In the genomic region with DNA sequence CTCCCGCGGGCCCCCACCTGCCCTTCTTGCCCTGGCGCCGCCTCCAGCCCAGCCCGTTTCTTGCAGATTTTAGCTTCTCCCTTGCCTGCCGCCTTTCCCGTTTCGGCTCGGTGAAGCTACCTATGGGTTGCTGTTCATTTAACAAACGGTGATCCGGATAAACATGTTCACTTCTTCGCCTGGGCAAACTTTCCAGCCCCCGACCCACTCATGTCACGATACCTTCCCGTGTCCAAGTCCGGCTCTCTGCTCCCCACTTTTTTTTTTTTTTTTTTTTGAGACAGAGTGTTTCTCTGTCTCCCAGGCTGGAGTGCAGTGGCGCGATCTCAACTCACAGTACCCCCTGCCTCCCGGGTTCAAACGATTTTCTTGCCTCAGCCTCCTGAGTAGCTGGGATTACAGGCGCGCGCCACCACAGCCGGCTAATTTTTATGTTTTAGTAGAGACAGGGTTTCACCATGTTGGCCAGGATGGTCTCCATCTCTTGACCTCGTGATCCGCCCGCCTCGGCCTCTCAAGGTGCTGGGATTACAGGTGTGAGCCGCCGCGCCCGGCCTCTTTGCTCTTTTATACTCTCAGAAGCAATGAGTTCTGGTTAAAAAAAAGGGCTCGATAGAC, we compare ENCODE assay signal across 8 cellular contexts. TPM values are rescaled to one million over a fixed set of nuclear protein-coding genes. Genes with fewer than 3 reads are reported as not detected.
DNase-seq lines count a peak whose midpoint lies in the region; ATAC-seq and TF ChIP-seq lines count a peak whose summit lies in the region.

No MANE protein-coding gene starts in this region.

- POLR2A ChIA-PET in activated CD4-positive, alpha-beta T cell treated with anti-CD3 and anti-CD28 coated beads for 36 hours (lab: Charles Lee), result interaction anchor here (0.7 to 1.6 kb wide), 5 partner anchors 68 to 728 kb away, joined by 3 to 9 read pairs (median 4); a partner anchor contains a TSS

- peak overlapping the region; percentile 99 for H3K27ac Mint-ChIP-seq in activated CD4-positive, alpha-beta T cell treated with anti-CD3 and anti-CD28 coated beads for 36 hours

- ATAC-seq in activated CD4-positive, alpha-beta T cell treated with anti-CD3 and anti-CD28 coated beads for 36 hours, result no peak
- no peak for ATAC-seq in body of pancreas
- no peak for ATAC-seq in HG03139 (IDR thresholded peaks at IDR 0.05; ENCODE audit: unreplicated experiment)

- WGBS in body of pancreas, 2 donors, result 37 to 41% methylated on average over 33 of the region's 33 CpGs
- 38% methylated on average over 33 of the region's 33 CpGs for WGBS in liver
- 42% methylated on average over 33 of the region's 33 CpGs for whole genome bisulfite sequencing in thymus

- H3K9ac ChIP-seq in liver (ENCODE audit: low read depth in 1 of 2, low read length in 2 of 2), result peak overlapping the region; percentile 41 to 56

- no peak for TF ChIP-seq POLR2A in body of pancreas (IDR thresholded peaks at IDR 0.05)

- TF ChIP-seq CTCF in body of pancreas (IDR thresholded peaks at IDR 0.05) (no peak), liver (IDR thresholded peaks at IDR 0.05; ENCODE audit: low read depth, low read length, missing input control) (no peak)

- H3K4me3 ChIP-seq in body of pancreas, result peak overlapping the region in 1 of 2 donors; percentile 7
- peak overlapping the region; percentile 38 to 77 (median 58) for H3K4me3 ChIP-seq in liver (ENCODE audit: low read depth in 1 of 3, low read length in 3 of 3)
- peak overlapping the region; percentile 85 for H3K4me3 ChIP-seq in thymus (ENCODE audit: low read length)

- no peaks in the 10 kb centered on the region for H3K27me3 Mint-ChIP-seq in activated CD4-positive, alpha-beta T cell treated with anti-CD3 and anti-CD28 coated beads for 36 hours

- CTCF ChIA-PET in activated CD4-positive, alpha-beta T cell treated with anti-CD3 and anti-CD28 coated beads for 36 hours (lab: Charles Lee), result interaction anchor here (0.8 to 1.9 kb wide), 8 partner anchors 9 to 1215 kb away, joined by 3 to 8 read pairs (median 6); no protein-coding TSS in a partner anchor

- peak overlapping the region; percentile 81 for H3K4me3 Mint-ChIP-seq in activated CD4-positive, alpha-beta T cell treated with anti-CD3 and anti-CD28 coated beads for 36 hours

- peaks cover 19% of the 10 kb centered on the region for H3K4me1 Mint-ChIP-seq in activated CD4-positive, alpha-beta T cell treated with anti-CD3 and anti-CD28 coated beads for 36 hours

- H3K36me3 ChIP-seq in body of pancreas (replicated peaks in 1 of 2; ENCODE audit: insufficient read depth in 1 of 2, low read depth in 2 of 2) (no peaks in the 10 kb centered on the region), liver (ENCODE audit: control insufficient read depth in 4 of 4, insufficient read depth in 3 of 4, low read depth in 1 of 4, low read length in 3 of 4) (no peaks in the 10 kb centered on the region), thymus (ENCODE audit: control insufficient read depth, insufficient read depth) (no peaks in the 10 kb centered on the region)

- H3K27me3 ChIP-seq in body of pancreas, result no peaks in the 10 kb centered on the region
- H3K27me3 ChIP-seq in liver (ENCODE audit: control insufficient read depth in 4 of 4, insufficient read depth in 4 of 4, low read length in 3 of 4), result no peaks in the 10 kb centered on the region
- no peaks in the 10 kb centered on the region for H3K27me3 ChIP-seq in thymus (ENCODE audit: control insufficient read depth, insufficient read depth)

- intact Hi-C loops in activated CD4-positive, alpha-beta T cell treated with anti-CD3 and anti-CD28 coated beads for 36 hours (cut with DNase I, micrococcal nuclease), result loop anchor here (1.0 to 5.0 kb wide), 12 partner anchors 46 to 1345 kb away; a partner anchor contains a TSS
- intact Hi-C loops in body of pancreas (cut with DNase I), result no loop called here

- H3K27ac ChIP-seq in body of pancreas (peak overlapping the region; percentile 98 to 99 (median 99)), liver (ENCODE audit: low read depth in 1 of 2, low read length in 2 of 2) (peak overlapping the region; percentile 98 to 100), thymus (ENCODE audit: low read depth) (peak overlapping the region; percentile 98)

- in situ Hi-C loops in G401 (cut with HindIII; ENCODE audit: low sequenced_read_pairs), result no loop called here

- H3K36me3 Mint-ChIP-seq in activated CD4-positive, alpha-beta T cell treated with anti-CD3 and anti-CD28 coated beads for 36 hours (ENCODE audit: low read depth), result no peaks in the 10 kb centered on the region

- H3K4me1 ChIP-seq in body of pancreas (peaks cover 11% of the 10 kb centered on the region), liver (ENCODE audit: control insufficient read depth in 4 of 4, insufficient read depth in 4 of 4, low read length in 3 of 4) (peaks cover 2 to 15% (median 6%) of the 10 kb centered on the region in 4 donors), thymus (ENCODE audit: control insufficient read depth, insufficient read depth, low read length) (peaks cover 8% of the 10 kb centered on the region)

- TF ChIP-seq RAD21 in liver (IDR thresholded peaks at IDR 0.05), result peak; percentile 49 to 73

- DNase-seq in activated CD4-positive, alpha-beta T cell treated with anti-CD3 and anti-CD28 coated beads for 36 hours, result no peak
- no peak for DNase-seq in activated CD4-positive, alpha-beta T cell treated with anti-CD3 and anti-CD28 coated beads for 48 hours
- DNase-seq in body of pancreas, result no peak
- no peak for DNase-seq in NCI-H82 (lab: John Stamatoyannopoulos, UW)
- DNase-seq in G401 (ENCODE audit: low spot score), result no peak

- H3K9me3 ChIP-seq in body of pancreas (no peaks in the 10 kb centered on the region), liver (ENCODE audit: control insufficient read depth in 4 of 4, low read length in 3 of 4) (no peaks in the 10 kb centered on the region), thymus (ENCODE audit: control insufficient read depth) (no peaks in the 10 kb centered on the region)

- H3K9me3 Mint-ChIP-seq in activated CD4-positive, alpha-beta T cell treated with anti-CD3 and anti-CD28 coated beads for 36 hours (ENCODE audit: low read depth), result no peaks in the 10 kb centered on the region

TF ChIP-seq in liver, 16 proteins besides CTCF, POLR2A, EP300 and RAD21:
- TF ChIP-seq, protein P1, sequence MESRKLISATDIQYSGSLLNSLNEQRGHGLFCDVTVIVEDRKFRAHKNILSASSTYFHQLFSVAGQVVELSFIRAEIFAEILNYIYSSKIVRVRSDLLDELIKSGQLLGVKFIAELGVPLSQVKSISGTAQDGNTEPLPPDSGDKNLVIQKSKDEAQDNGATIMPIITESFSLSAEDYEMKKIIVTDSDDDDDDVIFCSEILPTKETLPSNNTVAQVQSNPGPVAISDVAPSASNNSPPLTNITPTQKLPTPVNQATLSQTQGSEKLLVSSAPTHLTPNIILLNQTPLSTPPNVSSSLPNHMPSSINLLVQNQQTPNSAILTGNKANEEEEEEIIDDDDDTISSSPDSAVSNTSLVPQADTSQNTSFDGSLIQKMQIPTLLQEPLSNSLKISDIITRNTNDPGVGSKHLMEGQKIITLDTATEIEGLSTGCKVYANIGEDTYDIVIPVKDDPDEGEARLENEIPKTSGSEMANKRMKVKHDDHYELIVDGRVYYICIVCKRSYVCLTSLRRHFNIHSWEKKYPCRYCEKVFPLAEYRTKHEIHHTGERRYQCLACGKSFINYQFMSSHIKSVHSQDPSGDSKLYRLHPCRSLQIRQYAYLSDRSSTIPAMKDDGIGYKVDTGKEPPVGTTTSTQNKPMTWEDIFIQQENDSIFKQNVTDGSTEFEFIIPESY (IDR thresholded peaks at IDR 0.05), result no peak
- no peak for TF ChIP-seq RXRA (IDR thresholded peaks at IDR 0.05)
- TF ChIP-seq EGR1 (IDR thresholded peaks at IDR 0.05; ENCODE audit: low read depth in 2 of 2), result no peak
- TF ChIP-seq FOXA1 (IDR thresholded peaks at IDR 0.05), result no peak
- no peak for TF ChIP-seq NR2F2 (IDR thresholded peaks at IDR 0.05)
- no peak for TF ChIP-seq TAF1 (conservative IDR thresholded peaks at IDR 0.05)
- no peak for TF ChIP-seq YY1 (IDR thresholded peaks at IDR 0.05)
- peak in 1 of 2 donors; percentile 21 for TF ChIP-seq GABPA (IDR thresholded peaks at IDR 0.05 in 1 of 2, conservative IDR thresholded peaks at IDR 0.05 in 1 of 2)
- TF ChIP-seq JUND (IDR thresholded peaks at IDR 0.05), result no peak
- peak in 1 of 2 donors; percentile 12 for TF ChIP-seq HNF4A (conservative IDR thresholded peaks at IDR 0.05)
- TF ChIP-seq, protein P2, sequence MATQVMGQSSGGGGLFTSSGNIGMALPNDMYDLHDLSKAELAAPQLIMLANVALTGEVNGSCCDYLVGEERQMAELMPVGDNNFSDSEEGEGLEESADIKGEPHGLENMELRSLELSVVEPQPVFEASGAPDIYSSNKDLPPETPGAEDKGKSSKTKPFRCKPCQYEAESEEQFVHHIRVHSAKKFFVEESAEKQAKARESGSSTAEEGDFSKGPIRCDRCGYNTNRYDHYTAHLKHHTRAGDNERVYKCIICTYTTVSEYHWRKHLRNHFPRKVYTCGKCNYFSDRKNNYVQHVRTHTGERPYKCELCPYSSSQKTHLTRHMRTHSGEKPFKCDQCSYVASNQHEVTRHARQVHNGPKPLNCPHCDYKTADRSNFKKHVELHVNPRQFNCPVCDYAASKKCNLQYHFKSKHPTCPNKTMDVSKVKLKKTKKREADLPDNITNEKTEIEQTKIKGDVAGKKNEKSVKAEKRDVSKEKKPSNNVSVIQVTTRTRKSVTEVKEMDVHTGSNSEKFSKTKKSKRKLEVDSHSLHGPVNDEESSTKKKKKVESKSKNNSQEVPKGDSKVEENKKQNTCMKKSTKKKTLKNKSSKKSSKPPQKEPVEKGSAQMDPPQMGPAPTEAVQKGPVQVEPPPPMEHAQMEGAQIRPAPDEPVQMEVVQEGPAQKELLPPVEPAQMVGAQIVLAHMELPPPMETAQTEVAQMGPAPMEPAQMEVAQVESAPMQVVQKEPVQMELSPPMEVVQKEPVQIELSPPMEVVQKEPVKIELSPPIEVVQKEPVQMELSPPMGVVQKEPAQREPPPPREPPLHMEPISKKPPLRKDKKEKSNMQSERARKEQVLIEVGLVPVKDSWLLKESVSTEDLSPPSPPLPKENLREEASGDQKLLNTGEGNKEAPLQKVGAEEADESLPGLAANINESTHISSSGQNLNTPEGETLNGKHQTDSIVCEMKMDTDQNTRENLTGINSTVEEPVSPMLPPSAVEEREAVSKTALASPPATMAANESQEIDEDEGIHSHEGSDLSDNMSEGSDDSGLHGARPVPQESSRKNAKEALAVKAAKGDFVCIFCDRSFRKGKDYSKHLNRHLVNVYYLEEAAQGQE (IDR thresholded peaks at IDR 0.05), result peak; percentile 31
- no peak for TF ChIP-seq SP1 (IDR thresholded peaks at IDR 0.05)

RNA-seq across cellular contexts. Expression of a gene that starts 1.0 kb away (rescaled TPM):
- total RNA-seq in activated CD4-positive, alpha-beta T cell treated with anti-CD3 and anti-CD28 coated beads for 36 hours, result 1 to 10 TPM; 3.1 to 3.7 TPM
- total RNA-seq in body of pancreas (1 to 10 TPM; 2.6 to 2.9 TPM), liver (1 to 10 TPM; 2.3 to 2.9 TPM)
- polyA plus RNA-seq in liver (1 to 10 TPM; 1.9 to 2.0 TPM), thymus (10.2 TPM)
- 1.0 and 9.6 TPM in 2 replicates for total RNA-seq in G401 (2014; rRNA removed; shearing (Covaris generic))
